In the genomic region with DNA sequence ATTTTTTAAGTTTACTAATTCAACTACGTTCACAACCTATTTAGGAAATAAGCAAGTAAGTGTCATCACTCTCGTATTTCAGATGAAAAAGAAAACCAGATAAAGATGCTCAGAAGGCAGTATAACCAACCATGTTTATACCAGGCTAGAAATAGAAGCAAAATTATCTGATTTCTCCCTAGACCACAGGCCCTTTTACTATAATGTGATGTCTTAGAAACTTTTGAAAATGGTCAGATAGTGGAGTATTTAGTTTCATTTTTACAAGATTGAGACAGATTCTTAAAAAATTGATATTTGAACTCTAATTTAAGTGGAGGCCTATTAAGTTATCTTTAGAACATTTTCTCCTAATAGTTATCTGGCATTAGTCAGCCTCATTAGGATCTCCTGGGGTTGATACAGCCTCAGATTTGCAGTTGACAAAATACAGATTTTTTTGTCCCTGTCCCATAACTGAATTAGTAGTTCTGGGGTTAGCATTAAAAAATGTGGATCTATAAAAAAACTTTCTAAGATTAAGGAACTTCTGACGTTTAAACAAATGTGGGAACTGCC, we compare ENCODE assay signal across 24 cellular contexts.
DNase-seq lines count a peak whose midpoint lies in the region; ATAC-seq and TF ChIP-seq lines count a peak whose summit lies in the region.
"Had no signal": no experiment of that assay in that cellular context is flagged by ENCODE, and none has a peak within 500 bp of the region (broad histone marks: within the 10 kb centered on the region; RNA-seq: fewer than 3 reads in every experiment).

No MANE protein-coding gene starts in this region.

- no peaks in the 10 kb centered on the region for H3K79me2 ChIP-seq in SK-N-SH (ENCODE audit: insufficient read depth)
- no peaks in the 10 kb centered on the region for H3K79me2 ChIP-seq in Karpas-422 (ENCODE audit: low read length)
- no peaks in the 10 kb centered on the region for H3K79me2 ChIP-seq in smooth muscle cell (ENCODE audit: low read depth)

- 12% methylated on average over 3 of the region's 3 CpGs for WGBS in SK-N-SH (ENCODE audit: low lambda C conversion rate)
- 71% methylated on average over 3 of the region's 3 CpGs for WGBS in smooth muscle cell (ENCODE audit: low lambda C conversion rate)

- TF ChIP-seq EP300 in SK-N-SH (IDR thresholded peaks at IDR 0.05; ENCODE audit: borderline replicate concordance in 1 of 2, low read depth in 1 of 2, low read length in 1 of 2), result no peak

- H3K9me2 ChIP-seq in SK-N-SH, result no peaks in the 10 kb centered on the region
- no peaks in the 10 kb centered on the region for H3K9me2 ChIP-seq in Karpas-422 (replicated peaks; ENCODE audit: insufficient read depth, low read length)

- H3K4me3 ChIP-seq in SK-N-SH (ENCODE audit: low read depth in 2 of 2, low read length in 1 of 2) (no peak overlapping the region), Karpas-422 (ENCODE audit: low read length) (no peak overlapping the region), smooth muscle cell (no peak overlapping the region)
- H3K4me3 ChIP-seq: BLaER1, GM12878, GM23248 had no signal

- peak; percentile 65; the same call in 2 of the 3 replicates for ATAC-seq in SK-N-SH treated with all-trans-retinoic acid at 6 μM for 48 hours
- ATAC-seq: CD8-positive, alpha-beta T cell; GM12878 had no signal

- no peak overlapping the region for H3K9ac ChIP-seq in SK-N-SH
- H3K9ac ChIP-seq in Karpas-422 (ENCODE audit: low read length), result no peak overlapping the region
- H3K9ac ChIP-seq in smooth muscle cell (ENCODE audit: low read depth), result no peak overlapping the region
- H3K9ac ChIP-seq: BLaER1, GM23248 had no signal

- no peak for TF ChIP-seq CTCF in SK-N-SH (IDR thresholded peaks at IDR 0.05)
- no peak for TF ChIP-seq CTCF in smooth muscle cell (IDR thresholded peaks at IDR 0.05; ENCODE audit: borderline replicate concordance, insufficient read depth, poor library complexity, severe bottlenecking)

- H3F3A ChIP-seq in SK-N-SH (replicated peaks; ENCODE audit: insufficient read depth) (no peaks in the 10 kb centered on the region), smooth muscle cell (ENCODE audit: low read depth) (no peaks in the 10 kb centered on the region)

- no peaks in the 10 kb centered on the region; a peak in 1 of 4 replicates for H3K4me1 ChIP-seq in SK-N-SH (ENCODE audit: control insufficient read depth in 1 of 2, insufficient read depth in 2 of 2, low read depth in 1 of 2, low read length in 1 of 2)
- H3K4me1 ChIP-seq in Karpas-422 (ENCODE audit: low read length), result peaks cover 8% of the 10 kb centered on the region
- H3K4me1 ChIP-seq in smooth muscle cell (ENCODE audit: low read depth), result peaks cover 4% of the 10 kb centered on the region
- H3K4me1 ChIP-seq: BLaER1, Caco-2 had no signal

- no peak overlapping the region for H2AFZ ChIP-seq in SK-N-SH (ENCODE audit: low read depth)
- peak overlapping the region; percentile 47 for H2AFZ ChIP-seq in Karpas-422 (ENCODE audit: low read length)
- H2AFZ ChIP-seq in smooth muscle cell (ENCODE audit: low read depth), result peak overlapping the region; percentile 42
- H2AFZ ChIP-seq: GM23248 had no signal

- no peak overlapping the region for H3K4me2 ChIP-seq in SK-N-SH
- peak overlapping the region; percentile 28 for H3K4me2 ChIP-seq in Karpas-422 (ENCODE audit: low read depth, low read length, poor library complexity, severe bottlenecking)
- no peak overlapping the region for H3K4me2 ChIP-seq in smooth muscle cell
- H3K4me2 ChIP-seq: BLaER1 had no signal

- DNase-seq in SK-N-SH (no peak), Karpas-422 (no peak), SK-N-DZ (ENCODE audit: low spot score) (peak; percentile 45), smooth muscle cell (lab: John Stamatoyannopoulos, UW; ENCODE audit: unreplicated experiment) (no peak), Ammon's horn (ENCODE audit: low spot score) (no peak), glomerular visceral epithelial cell (ENCODE audit: extremely low spot score) (no peak)
- DNase-seq in stimulated activated CD4-positive, alpha-beta T cell treated with anti-CD3 and anti-CD28 coated beads, Interleukin-4, amount 100 ng/mL, for 1 hour, result no peak
- DNase-seq: ACHN; AML-193; Caco-2; CD4-positive, CD25-positive, alpha-beta regulatory T cell; CD8-positive, alpha-beta T cell; DMS 273 treated with DMSO at 0.1 percent for 48 hours; DMS79; EL; GDM1; GM23248; H7; HCEC 1CT had no signal

- H3K36me3 ChIP-seq in SK-N-SH (replicated peaks in 1 of 2; ENCODE audit: control insufficient read depth in 1 of 2, insufficient read depth in 2 of 2, low read length in 1 of 2), result no peaks in the 10 kb centered on the region
- no peaks in the 10 kb centered on the region for H3K36me3 ChIP-seq in Karpas-422 (ENCODE audit: insufficient read depth, low read length)
- no peaks in the 10 kb centered on the region for H3K36me3 ChIP-seq in smooth muscle cell (ENCODE audit: low read depth)
- H3K36me3 ChIP-seq: BLaER1 had no signal

- H3K9me3 ChIP-seq in SK-N-SH (no peaks in the 10 kb centered on the region), Karpas-422 (ENCODE audit: low read length) (no peaks in the 10 kb centered on the region), smooth muscle cell (replicated peaks; ENCODE audit: low read depth) (no peaks in the 10 kb centered on the region)
- H3K9me3 ChIP-seq: BLaER1, Caco-2 had no signal

- no peaks in the 10 kb centered on the region for H4K20me1 ChIP-seq in SK-N-SH (ENCODE audit: insufficient read depth)
- H4K20me1 ChIP-seq in Karpas-422 (ENCODE audit: insufficient read depth, low read depth, low read length), result no peaks in the 10 kb centered on the region
- no peaks in the 10 kb centered on the region for H4K20me1 ChIP-seq in smooth muscle cell (ENCODE audit: low read depth)
- H4K20me1 ChIP-seq: BLaER1 had no signal

- TF ChIP-seq RAD21 in SK-N-SH (IDR thresholded peaks at IDR 0.05; ENCODE audit: low read length), result no peak

- H3K27me3 ChIP-seq in SK-N-SH (ENCODE audit: insufficient read depth) (no peaks in the 10 kb centered on the region), Karpas-422 (ENCODE audit: low read length) (no peaks in the 10 kb centered on the region), smooth muscle cell (ENCODE audit: low read depth) (no peaks in the 10 kb centered on the region)
- H3K27me3 ChIP-seq: BLaER1 had no signal

- H3K27ac ChIP-seq in SK-N-SH (ENCODE audit: low read depth in 2 of 2, low read length in 1 of 2) (peak overlapping the region in 1 of 2 experiments; percentile 39; a peak in 2 of 4 replicates), Karpas-422 (ENCODE audit: low read length) (no peak overlapping the region), smooth muscle cell (ENCODE audit: low read depth) (peak overlapping the region; percentile 32)
- H3K27ac ChIP-seq: 22Rv1, BLaER1, C4-2B, GM23248 had no signal

- CTCF ChIA-PET in SK-N-SH (lab: Yijun Ruan, JAX), result no interaction called here

- POLR2A ChIA-PET in SK-N-SH (lab: Yijun Ruan, JAX), result no interaction called here

TF ChIP-seq in SK-N-SH treated with all-trans-retinoic acid at 6 μM for 48 hours, 23 proteins besides CTCF, POLR2A, EP300 and RAD21 (continues in another document):
- TF ChIP-seq TCF4 (CRISPR knock-in tag; IDR thresholded peaks at IDR 0.05; ENCODE audit: borderline replicate concordance), result 0 out of 2 replicates have a peak, but pooled peaks have one; percentile 30
- peak; percentile 94 for TF ChIP-seq ISL1 (CRISPR knock-in tag; IDR thresholded peaks at IDR 0.05)

TF ChIP-seq in SK-N-SH, 30 proteins besides CTCF, POLR2A, EP300 and RAD21:
- no peak for TF ChIP-seq FOSL2 (IDR thresholded peaks at IDR 0.05; ENCODE audit: borderline replicate concordance, low read depth)
- no peak for TF ChIP-seq MEF2A (IDR thresholded peaks at IDR 0.05; ENCODE audit: borderline replicate concordance, low read depth)
- no peak for TF ChIP-seq ZBTB33 (IDR thresholded peaks at IDR 0.05; ENCODE audit: borderline replicate concordance, low read depth)
- TF ChIP-seq POLR2AphosphoS5 (IDR thresholded peaks at IDR 0.05; ENCODE audit: low read depth, low read length), result no peak
- no peak for TF ChIP-seq RXRA (IDR thresholded peaks at IDR 0.05; ENCODE audit: borderline replicate concordance, low read depth)
- TF ChIP-seq SIN3A (IDR thresholded peaks at IDR 0.05; ENCODE audit: borderline replicate concordance, low read depth, low read length), result no peak
- no peak for TF ChIP-seq EZH2phosphoT487 (IDR thresholded peaks at IDR 0.05; ENCODE audit: borderline replicate concordance, low read depth)
